ENCODE assay signal across 27 cellular contexts in genomic region chr4:81502561-81502960, GRCh38. TPM values are rescaled to one million over a fixed set of nuclear protein-coding genes. Genes with fewer than 3 reads are reported as not detected.
DNase-seq lines count a peak whose midpoint lies in the region; ATAC-seq and TF ChIP-seq lines count a peak whose summit lies in the region.
"Had no signal": no experiment of that assay in that cellular context is flagged by ENCODE, and none has a peak within 500 bp of the region (broad histone marks: within the 10 kb centered on the region; RNA-seq: fewer than 3 reads in every experiment).

No MANE protein-coding gene starts in this region.

- no peaks in the 10 kb centered on the region for H4K20me1 ChIP-seq in smooth muscle cell (ENCODE audit: low read depth)
- H4K20me1 ChIP-seq: BLaER1 had no signal

- no peak overlapping the region for H3K4me3 Mint-ChIP-seq in memory B cell
- no peak overlapping the region for H3K4me3 Mint-ChIP-seq in stimulated activated naive B cell treated with anti-CD40 and anti-IgM and Interleukin-4, amounts not matched to agents 10 μg/mL and 1 μg/mL and 100 μg/mL, for 72 hours
- H3K4me3 Mint-ChIP-seq: CD4-positive, alpha-beta T cell had no signal

- H3K36me3 Mint-ChIP-seq in memory B cell = no peaks in the 10 kb centered on the region
- H3K36me3 Mint-ChIP-seq in stimulated activated naive B cell treated with anti-CD40 and anti-IgM and Interleukin-4, amounts not matched to agents 10 μg/mL and 1 μg/mL and 100 μg/mL, for 72 hours = no peaks in the 10 kb centered on the region

- DNase-seq in DMS 273 (lab: John Stamatoyannopoulos, UW; ENCODE audit: unreplicated experiment) = peak; percentile 2
- DNase-seq in DMS 273 treated with DMSO at 0.1 percent for 48 hours (lab: John Stamatoyannopoulos, UW) = no peak
- DNase-seq in WERI-Rb-1 = no peak
- no peak for DNase-seq in memory B cell (ENCODE audit: low spot score in 2 of 2)
- no peak for DNase-seq in stimulated activated naive B cell treated with anti-CD40 and anti-IgM and Interleukin-4, amounts not matched to agents 10 μg/mL and 1 μg/mL and 100 μg/mL, for 72 hours
- DNase-seq in smooth muscle cell (lab: John Stamatoyannopoulos, UW; ENCODE audit: unreplicated experiment) = no peak
- no peak for DNase-seq in psoas muscle
- DNase-seq: CD4-positive, alpha-beta T cell; COR-L47; DMS79; EL; GDM1; HCEC 1CT; IMR-90; NCI-H1048; NCI-H1694; NCI-H2029 treated with DMSO at 0.1 percent for 48 hours; NCI-H446 treated with DMSO at 0.1 percent for 48 hours; NCI-H526; OCI-M1; Peyer's patch; SHP77 treated with DMSO at 0.1 percent for 48 hours had no signal

- ATAC-seq in memory B cell (ENCODE audit: low read depth) = peak; percentile 37
- peak; percentile 16 to 31 for ATAC-seq in stimulated activated naive B cell treated with anti-CD40 and anti-IgM and Interleukin-4, amounts not matched to agents 10 μg/mL and 1 μg/mL and 100 μg/mL, for 72 hours (replicated peaks)
- ATAC-seq in GM19328 (IDR thresholded peaks at IDR 0.05; ENCODE audit: unreplicated experiment) = no peak
- ATAC-seq in psoas muscle = no peak
- ATAC-seq: GM12878 had no signal

- H3F3A ChIP-seq in smooth muscle cell (ENCODE audit: low read depth) = no peaks in the 10 kb centered on the region

- peak overlapping the region; percentile 4 for H3K27ac Mint-ChIP-seq in memory B cell
- no peak overlapping the region for H3K27ac Mint-ChIP-seq in stimulated activated naive B cell treated with anti-CD40 and anti-IgM and Interleukin-4, amounts not matched to agents 10 μg/mL and 1 μg/mL and 100 μg/mL, for 72 hours
- H3K27ac Mint-ChIP-seq: CD4-positive, alpha-beta T cell had no signal

- no peaks in the 10 kb centered on the region for H3K79me2 ChIP-seq in smooth muscle cell (ENCODE audit: low read depth)

- H3K4me3 ChIP-seq in WERI-Rb-1 (ENCODE audit: low read depth, low read length) = no peak overlapping the region
- H3K4me3 ChIP-seq in smooth muscle cell = no peak overlapping the region
- no peak overlapping the region for H3K4me3 ChIP-seq in psoas muscle
- H3K4me3 ChIP-seq: BLaER1, GM12878, Peyer's patch had no signal

- TF ChIP-seq CTCF in WERI-Rb-1 (IDR thresholded peaks at IDR 0.05; ENCODE audit: low read depth, low read length) (no peak), smooth muscle cell (IDR thresholded peaks at IDR 0.05; ENCODE audit: borderline replicate concordance, insufficient read depth, poor library complexity, severe bottlenecking) (no peak), psoas muscle (IDR thresholded peaks at IDR 0.05) (no peak)

- H3K4me1 Mint-ChIP-seq in memory B cell = peaks cover 40% of the 10 kb centered on the region
- peaks cover 40 to 76% of the 10 kb centered on the region in 2 donors for H3K4me1 Mint-ChIP-seq in stimulated activated naive B cell treated with anti-CD40 and anti-IgM and Interleukin-4, amounts not matched to agents 10 μg/mL and 1 μg/mL and 100 μg/mL, for 72 hours

- H2AFZ ChIP-seq in smooth muscle cell (ENCODE audit: low read depth) = no peak overlapping the region

- WGBS in smooth muscle cell (ENCODE audit: low lambda C conversion rate) = 92% methylated on average over 4 of the region's 4 CpGs
- WGBS in psoas muscle, 3 donors = 83 to 88% (median 84%) methylated on average over 4 of the region's 4 CpGs

- H3K27me3 ChIP-seq in WERI-Rb-1 (ENCODE audit: insufficient read depth, low read depth, severe bottlenecking) (no peaks in the 10 kb centered on the region), smooth muscle cell (ENCODE audit: low read depth) (no peaks in the 10 kb centered on the region), psoas muscle (ENCODE audit: insufficient read depth in 3 of 3, low read length in 2 of 3) (no peaks in the 10 kb centered on the region)
- H3K27me3 ChIP-seq: BLaER1, Peyer's patch had no signal

- no peak overlapping the region for H3K4me2 ChIP-seq in smooth muscle cell
- H3K4me2 ChIP-seq: BLaER1, KMS-11 had no signal

- no peaks in the 10 kb centered on the region for H3K27me3 Mint-ChIP-seq in memory B cell
- no peaks in the 10 kb centered on the region for H3K27me3 Mint-ChIP-seq in stimulated activated naive B cell treated with anti-CD40 and anti-IgM and Interleukin-4, amounts not matched to agents 10 μg/mL and 1 μg/mL and 100 μg/mL, for 72 hours
- H3K27me3 Mint-ChIP-seq: CD4-positive, alpha-beta T cell had no signal

- H3K9ac ChIP-seq in smooth muscle cell (ENCODE audit: low read depth) = no peak overlapping the region
- H3K9ac ChIP-seq: BLaER1, KMS-11 had no signal

- intact Hi-C loops in psoas muscle (cut with DNase I) = no loop called here

- no peaks in the 10 kb centered on the region for H3K9me3 Mint-ChIP-seq in memory B cell
- H3K9me3 Mint-ChIP-seq in stimulated activated naive B cell treated with anti-CD40 and anti-IgM and Interleukin-4, amounts not matched to agents 10 μg/mL and 1 μg/mL and 100 μg/mL, for 72 hours = no peaks in the 10 kb centered on the region
- H3K9me3 Mint-ChIP-seq: CD4-positive, alpha-beta T cell had no signal

- H3K27ac ChIP-seq in WERI-Rb-1 (peak overlapping the region; percentile 75), smooth muscle cell (ENCODE audit: low read depth) (no peak overlapping the region), psoas muscle (no peak overlapping the region)
- H3K27ac ChIP-seq: 22Rv1, BLaER1, KMS-11, Peyer's patch had no signal

- H3K4me1 ChIP-seq in smooth muscle cell (ENCODE audit: low read depth) (peaks cover 12% of the 10 kb centered on the region), psoas muscle (no peaks in the 10 kb centered on the region)

- H3K9me3 ChIP-seq in WERI-Rb-1 (ENCODE audit: severe bottlenecking) = no peaks in the 10 kb centered on the region
- H3K9me3 ChIP-seq in smooth muscle cell (replicated peaks; ENCODE audit: low read depth) = no peaks in the 10 kb centered on the region
- H3K9me3 ChIP-seq in psoas muscle = no peaks in the 10 kb centered on the region
- H3K9me3 ChIP-seq: BLaER1, Peyer's patch had no signal

- H3K36me3 ChIP-seq in WERI-Rb-1 = no peaks in the 10 kb centered on the region
- H3K36me3 ChIP-seq in smooth muscle cell (ENCODE audit: low read depth) = no peaks in the 10 kb centered on the region
- H3K36me3 ChIP-seq in psoas muscle (ENCODE audit: insufficient read depth in 1 of 2, low read depth in 1 of 2) = no peaks in the 10 kb centered on the region
- H3K36me3 ChIP-seq: BLaER1, Peyer's patch had no signal

RNA-seq across cellular contexts. Expression of gene RASGEF1B, which starts 30.9 kb away (rescaled TPM):
- 7.5 and 13.7 TPM in 2 replicates for total RNA-seq in smooth muscle cell
- 1.5 and 3.0 TPM in 2 replicates for polyA plus RNA-seq in smooth muscle cell
- total RNA-seq in psoas muscle = 1 to 10 TPM; 1.9 to 3.0 (median 2.0) TPM
- polyA plus RNA-seq in psoas muscle = 1 to 10 TPM; 2.5 to 4.2 (median 2.8) TPM

Comparison
In these comparisons a context has a peak if more than half of its experiments do, and no peak if none do; other contexts are left out.
1. ATAC-seq: peak in memory B cell (single experiment) and stimulated activated naive B cell treated with anti-CD40 and anti-IgM and Interleukin-4, amounts not matched to agents 10 μg/mL and 1 μg/mL and 100 μg/mL, for 72 hours (2 of 2); none in GM19328 (single experiment) and psoas muscle (0 of 4).